8 cellular contexts compared by ENCODE assay signal in the genomic region with DNA sequence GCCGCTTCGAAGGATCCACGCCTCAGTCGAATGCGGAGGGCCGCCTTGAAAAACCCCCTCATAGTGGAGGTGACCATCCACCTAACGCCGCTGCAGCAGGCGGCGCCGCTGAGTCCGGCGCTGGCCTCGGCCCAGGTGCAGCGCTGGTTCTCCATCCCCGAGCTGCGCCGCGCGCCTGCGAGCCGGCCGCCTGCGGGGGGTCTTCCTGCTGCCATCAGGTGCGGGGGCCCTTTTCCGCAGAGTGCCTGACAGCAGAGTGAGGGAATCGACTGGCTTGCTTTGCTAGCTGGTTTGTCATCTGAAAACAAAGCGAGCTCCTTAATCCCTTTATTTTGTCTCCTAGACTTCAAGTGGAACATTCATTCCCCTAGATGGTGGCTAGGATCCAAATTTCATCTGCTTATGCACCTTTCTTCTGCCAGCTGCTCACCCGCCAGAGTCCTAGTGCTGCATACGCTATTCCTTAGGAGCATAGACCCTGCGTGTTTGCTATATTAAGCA. TPM values are rescaled to one million over a fixed set of nuclear protein-coding genes. Genes with fewer than 3 reads are reported as not detected.
DNase-seq lines count a peak whose midpoint lies in the region; ATAC-seq and TF ChIP-seq lines count a peak whose summit lies in the region.

No MANE protein-coding gene starts in this region.

- TF ChIP-seq POLR2A in esophagus muscularis mucosa (IDR thresholded peaks at IDR 0.05; ENCODE audit: low read depth): no peak

- H3K27me3 Mint-ChIP-seq in activated T-cell treated with anti-CD3 and anti-CD28 coated beads, Interleukin-2, amount 50 U/mL, for 24 hours: peaks cover 11% of the 10 kb centered on the region
- H3K27me3 Mint-ChIP-seq in naive thymus-derived CD4-positive, alpha-beta T cell: peaks cover 8 to 44% (median 11%) of the 10 kb centered on the region in 5 donors

- H3K9me3 ChIP-seq in PC-3 (ENCODE audit: low read length) (no peaks in the 10 kb centered on the region), esophagus muscularis mucosa (no peaks in the 10 kb centered on the region)
- no peaks in the 10 kb centered on the region for H3K9me3 ChIP-seq in naive thymus-derived CD4-positive, alpha-beta T cell (ENCODE audit: control insufficient read depth in 2 of 3, low read length in 3 of 3)

- no peaks in the 10 kb centered on the region for H3K9me3 Mint-ChIP-seq in activated T-cell treated with anti-CD3 and anti-CD28 coated beads, Interleukin-2, amount 50 U/mL, for 24 hours
- H3K9me3 Mint-ChIP-seq in naive thymus-derived CD4-positive, alpha-beta T cell: no peaks in the 10 kb centered on the region

- H3K4me1 Mint-ChIP-seq in activated T-cell treated with anti-CD3 and anti-CD28 coated beads, Interleukin-2, amount 50 U/mL, for 24 hours (ENCODE audit: low read depth): peaks cover 17% of the 10 kb centered on the region
- peaks cover 0 to 15% (median 11%) of the 10 kb centered on the region in 7 donors for H3K4me1 Mint-ChIP-seq in naive thymus-derived CD4-positive, alpha-beta T cell

- H4K20me1 ChIP-seq in PC-3 (ENCODE audit: low read length): no peaks in the 10 kb centered on the region

- H3K4me2 ChIP-seq in PC-3 (ENCODE audit: low read length): peak overlapping the region; percentile 83

- intact Hi-C loops in PC-3 (cut with micrococcal nuclease) (loop anchor here (5.0 to 10.0 kb wide), 3 partner anchors 78 to 340 kb away; a partner anchor contains a TSS), esophagus muscularis mucosa (cut with DNase I) (no loop called here)
- intact Hi-C loops in naive thymus-derived CD4-positive, alpha-beta T cell (cut with micrococcal nuclease): loop anchor here in 1 of 2 donors (5.0 kb wide), 1 partner anchor 142 kb away; a partner anchor contains a TSS

- no peaks in the 10 kb centered on the region for H3K79me2 ChIP-seq in PC-3 (ENCODE audit: low read length)

- no TSS peak for BruUV-seq in PC-3 (replicated peaks; lab: Mats Ljungman, UMichigan)

- no peaks in the 10 kb centered on the region for H3K36me3 ChIP-seq in PC-3 (ENCODE audit: low read depth, low read length)
- H3K36me3 ChIP-seq in esophagus muscularis mucosa: no peaks in the 10 kb centered on the region
- no peaks in the 10 kb centered on the region for H3K36me3 ChIP-seq in naive thymus-derived CD4-positive, alpha-beta T cell (ENCODE audit: control insufficient read depth in 2 of 3, insufficient read depth in 3 of 3, low read length in 3 of 3)

- no peaks in the 10 kb centered on the region for H3K9me2 ChIP-seq in PC-3 (replicated peaks; ENCODE audit: low read length)

- TF ChIP-seq CTCF in PC-3 (conservative IDR thresholded peaks at IDR 0.05; ENCODE audit: low read depth, low read length) (peak; percentile 54), esophagus muscularis mucosa (IDR thresholded peaks at IDR 0.05) (peak; percentile 45 to 56 (median 51))

- no peak for DNase-seq in activated T-cell treated with anti-CD3 and anti-CD28 coated beads, Interleukin-2, amount 50 U/mL, for 24 hours
- no peak for DNase-seq in activated T-cell treated with anti-CD3 and anti-CD28 coated beads, Interleukin-2, amount 50 U/mL, for 48 hours
- peak; percentile 40 for DNase-seq in PC-3
- no peak for DNase-seq in esophagus muscularis mucosa (ENCODE audit: extremely low spot score)
- peak in 4 of 9 donors; percentile 5 to 24 (median 10) for DNase-seq in naive thymus-derived CD4-positive, alpha-beta T cell
- no peak for DNase-seq in stimulated activated CD8-positive, alpha-beta memory T cell treated with anti-CD3 and anti-CD28 coated beads, Interleukin-4, amount 100 ng/mL, for 48 hours
- DNase-seq in foreskin melanocyte: no peak

- H3K4me1 ChIP-seq in PC-3 (ENCODE audit: insufficient read depth, low read length): peaks cover 12% of the 10 kb centered on the region
- peaks cover 5 to 25% (median 19%) of the 10 kb centered on the region in 4 donors for H3K4me1 ChIP-seq in esophagus muscularis mucosa
- H3K4me1 ChIP-seq in naive thymus-derived CD4-positive, alpha-beta T cell (ENCODE audit: control insufficient read depth in 2 of 2, insufficient read depth in 2 of 2, low read length in 2 of 2): no peaks in the 10 kb centered on the region

- peak overlapping the region; percentile 95 for H2AFZ ChIP-seq in PC-3 (ENCODE audit: low read length)

- CTCF ChIA-PET in PC-3 (lab: Charles Lee): interaction anchor here (0.6 to 0.8 kb wide), 2 partner anchors 57 to 254 kb away, joined by 3 read pairs; no protein-coding TSS in a partner anchor
- CTCF ChIA-PET in naive thymus-derived CD4-positive, alpha-beta T cell (lab: Charles Lee): interaction anchor here (0.6 to 3.8 kb wide), 3 partner anchors 30 to 781 kb away, joined by 3 to 43 read pairs (median 6); no protein-coding TSS in a partner anchor

- 17% methylated on average over 14 of the region's 31 CpGs for WGBS in esophagus muscularis mucosa

- H3K27ac ChIP-seq in PC-3 (ENCODE audit: low read length) (no peak overlapping the region), esophagus muscularis mucosa (replicated peaks in 1 of 4) (peak overlapping the region; percentile 66 to 83 (median 72))
- no peak overlapping the region for H3K27ac ChIP-seq in naive thymus-derived CD4-positive, alpha-beta T cell (ENCODE audit: low read depth, low read length)

- TF ChIP-seq EP300 in esophagus muscularis mucosa (IDR thresholded peaks at IDR 0.05): no peak

- H3K27me3 ChIP-seq in PC-3 (ENCODE audit: low read length): no peaks in the 10 kb centered on the region
- H3K27me3 ChIP-seq in esophagus muscularis mucosa: no peaks in the 10 kb centered on the region
- H3K27me3 ChIP-seq in naive thymus-derived CD4-positive, alpha-beta T cell (ENCODE audit: control insufficient read depth in 2 of 2, insufficient read depth in 2 of 2, low read length in 2 of 2): no peaks in the 10 kb centered on the region

- ATAC-seq in PC-3 (peak; percentile 63), GM18502 (IDR thresholded peaks at IDR 0.05; ENCODE audit: poor library complexity, unreplicated experiment) (no peak)
- ATAC-seq in naive thymus-derived CD4-positive, alpha-beta T cell: peak; percentile 19

- H3K4me3 ChIP-seq in PC-3 (ENCODE audit: low read length) (peak overlapping the region; percentile 64), esophagus muscularis mucosa (peak overlapping the region; percentile 59 to 69 (median 66))
- H3K4me3 ChIP-seq in naive thymus-derived CD4-positive, alpha-beta T cell (ENCODE audit: low read length): no peak overlapping the region

- peak overlapping the region; percentile 59 for H3K4me3 Mint-ChIP-seq in activated T-cell treated with anti-CD3 and anti-CD28 coated beads, Interleukin-2, amount 50 U/mL, for 24 hours
- peak overlapping the region; percentile 29 to 86 (median 78) for H3K4me3 Mint-ChIP-seq in naive thymus-derived CD4-positive, alpha-beta T cell

- POLR2A ChIA-PET in PC-3 (lab: Charles Lee; ENCODE audit: unreplicated experiment): no interaction called here
- POLR2A ChIA-PET in naive thymus-derived CD4-positive, alpha-beta T cell (lab: Charles Lee): interaction anchor here (0.6 to 2.0 kb wide), 4 partner anchors 10 to 144 kb away, joined by 3 to 5 read pairs (median 4); a partner anchor contains a TSS

- H3K36me3 Mint-ChIP-seq in activated T-cell treated with anti-CD3 and anti-CD28 coated beads, Interleukin-2, amount 50 U/mL, for 24 hours (ENCODE audit: low read depth): no peaks in the 10 kb centered on the region
- no peaks in the 10 kb centered on the region for H3K36me3 Mint-ChIP-seq in naive thymus-derived CD4-positive, alpha-beta T cell

- H3K9ac ChIP-seq in PC-3 (ENCODE audit: low read length): peak overlapping the region; percentile 43

- no peaks in the 10 kb centered on the region for H3F3A ChIP-seq in PC-3 (ENCODE audit: low read length, unreplicated experiment)

- peak overlapping the region; percentile 37 for H3K27ac Mint-ChIP-seq in activated T-cell treated with anti-CD3 and anti-CD28 coated beads, Interleukin-2, amount 50 U/mL, for 24 hours
- peak overlapping the region in 1 of 9 donors; percentile 86 for H3K27ac Mint-ChIP-seq in naive thymus-derived CD4-positive, alpha-beta T cell

RNA-seq across cellular contexts. Expression of a gene that starts 10.4 kb away (rescaled TPM):
- total RNA-seq in PC-3 (2014; rRNA removed) (2.6 and 13.9 TPM in 2 replicates), esophagus muscularis mucosa (10 to 100 TPM in 2 of 4 donors, 1 to 10 TPM in 2; 6.2 to 13.7 (median 10.4) TPM)
- total RNA-seq in naive thymus-derived CD4-positive, alpha-beta T cell: 1 to 10 TPM; 3.6 to 8.4 (median 6.5) TPM
- polyA plus RNA-seq in naive thymus-derived CD4-positive, alpha-beta T cell: 1 to 10 TPM; 4.2 to 4.5 TPM

RNA-seq across cellular contexts. Expression of a gene that starts 22.1 kb away (rescaled TPM):
- total RNA-seq in PC-3 (2014; rRNA removed) (not detected in 2 replicates), esophagus muscularis mucosa (not detected)
- total RNA-seq in naive thymus-derived CD4-positive, alpha-beta T cell: under 1 TPM in 1 of 5 experiments, not detected in 4; 0.27 TPM
- not detected for polyA plus RNA-seq in naive thymus-derived CD4-positive, alpha-beta T cell

RNA-seq across cellular contexts. Expression of a gene that starts 42.7 kb away (rescaled TPM):
- total RNA-seq in PC-3 (2014; rRNA removed): 3.9 and 5.1 TPM in 2 replicates
- total RNA-seq in esophagus muscularis mucosa: under 1 TPM; 0.42 to 0.57 (median 0.48) TPM
- 1 to 10 TPM in 1 of 5 experiments, under 1 TPM in 4; 0.69 to 1.0 (median 0.89) TPM for total RNA-seq in naive thymus-derived CD4-positive, alpha-beta T cell
- polyA plus RNA-seq in naive thymus-derived CD4-positive, alpha-beta T cell: 1 to 10 TPM; 1.8 to 2.6 TPM

Comparison
In these comparisons a context has a peak if more than half of its experiments do, and no peak if none do; other contexts are left out.
1. H3K27ac ChIP-seq: peak in esophagus muscularis mucosa (4 of 4); none in PC-3 (single experiment) and naive thymus-derived CD4-positive, alpha-beta T cell (single experiment).